ENCODE assay signal across 7 cellular contexts in genomic region chr22:25525800-25526594, GRCh38. TPM values are rescaled to one million over a fixed set of nuclear protein-coding genes. Genes with fewer than 3 reads are reported as not detected.
A peak's percentile ranks its signal among the peaks of the same experiment; 100 is the strongest.
DNase-seq lines count a peak whose midpoint lies in the region; FAIRE-seq and TF ChIP-seq lines count a peak whose summit lies in the region.
"Not testable (repeated sequence)": the region's sequence is repeated elsewhere in the genome, so short reads cannot be mapped to it uniquely, and the experiment has no call there.

No MANE protein-coding gene starts in this region.

- not testable (repeated sequence) for H3K36me3 ChIP-seq in astrocyte (ENCODE audit: insufficient read depth, low read length); small intestine (ENCODE audit: control insufficient read depth in 2 of 2, insufficient read depth in 2 of 2, low read length in 2 of 2)

- not testable (repeated sequence) for H2AFZ ChIP-seq in astrocyte (ENCODE audit: low read depth, low read length)

- H3K27ac ChIP-seq in astrocyte (ENCODE audit: low read depth, low read length); small intestine (ENCODE audit: low read depth in 1 of 2, low read length in 1 of 2): not testable (repeated sequence)

- not testable (repeated sequence) for H3K4me1 ChIP-seq in astrocyte (ENCODE audit: insufficient read depth, low read length); small intestine (ENCODE audit: control insufficient read depth in 2 of 2, insufficient read depth in 1 of 2, low read depth in 1 of 2, low read length in 1 of 2)

- not testable (repeated sequence) for H3K4me3 ChIP-seq in astrocyte (ENCODE audit: insufficient read depth, low read depth, low read length); small intestine (ENCODE audit: low read depth in 1 of 2, low read length in 2 of 2)

- H3K27ac Mint-ChIP-seq in astrocyte (ENCODE audit: unreplicated experiment): not testable (repeated sequence)
- peak overlapping the region in 2 of 3 experiments; percentile 77 to 82 for H3K27ac Mint-ChIP-seq in nephron

- not testable (repeated sequence) for H4K20me1 ChIP-seq in astrocyte (ENCODE audit: insufficient read depth, low read length)

- WGBS in small intestine, 3 donors: 21 to 51% (median 32%) methylated on average over 3 of the region's 3 CpGs

- FAIRE-seq in astrocyte (lab: Jason Lieb, UNC); small intestine (lab: Jason Lieb, UNC): not testable (repeated sequence)
- FAIRE-seq in endometrium (lab: Jason Lieb, UNC): peak; percentile 92

- not testable (repeated sequence) for H3K4me1 Mint-ChIP-seq in astrocyte (ENCODE audit: low read depth, unreplicated experiment)
- peaks cover 11% of the 10 kb centered on the region for H3K4me1 Mint-ChIP-seq in nephron

- not testable (repeated sequence) for H3K4me2 ChIP-seq in astrocyte (ENCODE audit: low read length)

- TF ChIP-seq CTCF in astrocyte (IDR thresholded peaks at IDR 0.05; ENCODE audit: insufficient read depth, low read depth, low read length); nephron (IDR thresholded peaks at IDR 0.05; ENCODE audit: unreplicated experiment in 3 of 3): not testable (repeated sequence)

- H3K9me3 Mint-ChIP-seq in astrocyte (ENCODE audit: unreplicated experiment): peaks cover 17% of the 10 kb centered on the region
- peaks cover 26% of the 10 kb centered on the region for H3K9me3 Mint-ChIP-seq in nephron

- H3K4me3 Mint-ChIP-seq in astrocyte (ENCODE audit: unreplicated experiment); nephron: not testable (repeated sequence)

- H3K9ac ChIP-seq in astrocyte (ENCODE audit: low read length): not testable (repeated sequence)

- DNase-seq in EH (ENCODE audit: low read depth) (peak; percentile 23), LHCN-M2 (ENCODE audit: low read depth) (peak; percentile 12), astrocyte (ENCODE audit: low read depth) (peak; percentile 48), head of caudate nucleus (peak in 39 of 42 donors; percentile 3 to 73 (median 37)), small intestine (peak; percentile 45)

- intact Hi-C loops in head of caudate nucleus (cut with DNase I): not testable (repeated sequence)

- H3K27me3 Mint-ChIP-seq in astrocyte (ENCODE audit: low read depth, unreplicated experiment); nephron (ENCODE audit: low read depth): not testable (repeated sequence)

- not testable (repeated sequence) for H3K79me2 ChIP-seq in astrocyte (ENCODE audit: insufficient read depth, low read length)

- not testable (repeated sequence) for H3K36me3 Mint-ChIP-seq in astrocyte (ENCODE audit: low read depth, unreplicated experiment)
- H3K36me3 Mint-ChIP-seq in nephron (ENCODE audit: low read depth): peaks cover 38% of the 10 kb centered on the region

- not testable (repeated sequence) for H3K27me3 ChIP-seq in astrocyte (ENCODE audit: insufficient read depth, low read length); small intestine (ENCODE audit: control insufficient read depth in 2 of 2, insufficient read depth in 2 of 2, low read length in 2 of 2)

- not testable (repeated sequence) for H3K9me3 ChIP-seq in astrocyte (ENCODE audit: insufficient read depth, low read depth, low read length); small intestine (ENCODE audit: control insufficient read depth, low read depth)

RNA-seq across cellular contexts. Expression of gene GRK3, which starts 38.5 kb away (rescaled TPM):
- total RNA-seq in LHCN-M2 (2014; rRNA removed) (2.9 and 3.2 TPM in 2 replicates), astrocyte (7.2 TPM in 2 replicates)
- 1.9 TPM for polyA plus RNA-seq in LHCN-M2 (2012)
- 1 to 10 TPM in 1 of 3 donors, under 1 TPM in 2; 0.22 to 3.2 (median 0.81) TPM for polyA plus RNA-seq in small intestine
